ENCODE assay signal across 8 cellular contexts in the genomic region with DNA sequence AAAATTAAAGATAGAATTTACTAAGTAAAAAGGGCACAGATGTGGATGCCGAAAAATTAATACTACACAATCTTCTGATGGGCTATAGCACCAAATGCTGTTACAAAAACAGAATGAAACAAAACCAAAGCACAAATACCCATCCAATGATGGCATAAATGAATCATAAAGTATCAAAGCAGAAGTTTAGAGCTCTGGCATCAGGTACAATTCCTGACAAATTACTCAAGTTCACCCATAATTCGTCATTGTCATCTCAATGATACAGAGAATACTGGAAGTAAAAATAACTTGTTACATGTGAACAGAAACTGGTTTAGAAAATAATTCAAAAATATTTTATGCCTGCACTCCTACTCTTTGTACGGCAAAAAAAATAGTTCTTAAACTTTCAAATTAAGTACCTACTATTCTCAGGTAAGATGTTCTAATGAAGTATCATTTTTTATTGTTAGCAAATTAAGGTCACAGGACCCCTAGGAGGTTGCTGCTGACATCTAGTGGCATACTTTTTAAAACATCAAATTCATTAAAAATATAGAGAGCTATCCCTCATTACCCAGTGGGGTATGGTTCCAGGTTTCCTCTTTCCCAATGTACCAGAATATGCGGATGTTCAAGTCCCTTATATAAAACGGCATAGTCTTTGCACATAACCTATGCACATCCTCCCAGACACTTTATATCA.
A peak's percentile ranks its signal among the peaks of the same experiment; 100 is the strongest.
DNase-seq lines count a peak whose midpoint lies in the region; ATAC-seq and TF ChIP-seq lines count a peak whose summit lies in the region.

No MANE protein-coding gene starts in this region.

- no peak overlapping the region for H3K4me3 Mint-ChIP-seq in activated CD4-positive, alpha-beta memory T cell treated with anti-CD3 and anti-CD28 coated beads for 36 hours
- H3K4me3 Mint-ChIP-seq in activated CD4-positive, alpha-beta memory T cell treated with anti-CD3 and anti-CD28 coated beads, Interleukin-2, amount 10 ng/mL, durations not matched to agents 7 days and 5 days, result no peak overlapping the region
- no peak overlapping the region for H3K4me3 Mint-ChIP-seq in stimulated activated effector memory CD8-positive, alpha-beta T cell treated with anti-CD3 and anti-CD28 coated beads, Interleukin-12 subunit alpha, Interleukin-12 subunit beta, amount 100 ng/mL, for 72 hours

- dilution Hi-C loops in mammary epithelial cell (cut with HindIII; ENCODE audit: low sequenced_read_pairs), result no loop called here

- no peaks in the 10 kb centered on the region for H3K9me3 ChIP-seq in Loucy (ENCODE audit: insufficient read depth, low read depth, low read length)
- no peaks in the 10 kb centered on the region for H3K9me3 ChIP-seq in mammary epithelial cell (replicated peaks; ENCODE audit: insufficient read depth, low read length)
- H3K9me3 ChIP-seq in neural cell (ENCODE audit: low read length), result no peaks in the 10 kb centered on the region

- H3K4me1 ChIP-seq in Loucy (ENCODE audit: insufficient read depth, low read length, poor library complexity, severe bottlenecking) (no peaks in the 10 kb centered on the region), mammary epithelial cell (ENCODE audit: insufficient read depth, low read length) (peaks cover 19% of the 10 kb centered on the region)

- H4K20me1 ChIP-seq in Loucy (ENCODE audit: insufficient read depth, low read length, poor library complexity, severe bottlenecking) (no peaks in the 10 kb centered on the region), mammary epithelial cell (ENCODE audit: insufficient read depth, low read length) (no peaks in the 10 kb centered on the region), neural cell (ENCODE audit: insufficient read depth) (no peaks in the 10 kb centered on the region)

- TF ChIP-seq RAD21 in neural cell (conservative IDR thresholded peaks at IDR 0.05), result peak; percentile 68

- peaks cover 6% of the 10 kb centered on the region for H3K9me3 Mint-ChIP-seq in activated CD4-positive, alpha-beta memory T cell treated with anti-CD3 and anti-CD28 coated beads for 36 hours
- H3K9me3 Mint-ChIP-seq in activated CD4-positive, alpha-beta memory T cell treated with anti-CD3 and anti-CD28 coated beads, Interleukin-2, amount 10 ng/mL, durations not matched to agents 7 days and 5 days, result no peaks in the 10 kb centered on the region
- H3K9me3 Mint-ChIP-seq in stimulated activated effector memory CD8-positive, alpha-beta T cell treated with anti-CD3 and anti-CD28 coated beads, Interleukin-12 subunit alpha, Interleukin-12 subunit beta, amount 100 ng/mL, for 72 hours, result no peaks in the 10 kb centered on the region

- no peaks in the 10 kb centered on the region for H3K79me2 ChIP-seq in Loucy (ENCODE audit: insufficient read depth, low read length)
- no peaks in the 10 kb centered on the region for H3K79me2 ChIP-seq in mammary epithelial cell (ENCODE audit: insufficient read depth, low read length)
- H3K79me2 ChIP-seq in neural cell (replicated peaks; ENCODE audit: insufficient read depth, low read length), result no peaks in the 10 kb centered on the region

- H3K27me3 ChIP-seq in Loucy (ENCODE audit: insufficient read depth, low read length, poor library complexity, severe bottlenecking) (no peaks in the 10 kb centered on the region), mammary epithelial cell (ENCODE audit: insufficient read depth, low read length) (no peaks in the 10 kb centered on the region), neural cell (ENCODE audit: insufficient read depth, low read depth, low read length) (no peaks in the 10 kb centered on the region)

- in situ Hi-C loops in mammary epithelial cell (cut with MboI; ENCODE audit: low sequenced_read_pairs in 2 of 2), result loop anchor here in 1 of 2 donors (25.0 kb wide), 2 partner anchors 158 to 358 kb away; no protein-coding TSS in a partner anchor

- peaks cover 28% of the 10 kb centered on the region for H3K4me1 Mint-ChIP-seq in activated CD4-positive, alpha-beta memory T cell treated with anti-CD3 and anti-CD28 coated beads for 36 hours (ENCODE audit: low read depth)
- peaks cover 4% of the 10 kb centered on the region for H3K4me1 Mint-ChIP-seq in activated CD4-positive, alpha-beta memory T cell treated with anti-CD3 and anti-CD28 coated beads, Interleukin-2, amount 10 ng/mL, durations not matched to agents 7 days and 5 days
- H3K4me1 Mint-ChIP-seq in stimulated activated effector memory CD8-positive, alpha-beta T cell treated with anti-CD3 and anti-CD28 coated beads, Interleukin-12 subunit alpha, Interleukin-12 subunit beta, amount 100 ng/mL, for 72 hours, result no peaks in the 10 kb centered on the region

- H3K9me2 ChIP-seq in Loucy (replicated peaks; ENCODE audit: low read depth, low read length), result no peaks in the 10 kb centered on the region
- no peaks in the 10 kb centered on the region for H3K9me2 ChIP-seq in neural cell (ENCODE audit: insufficient read depth, low read length)

- TF ChIP-seq CTCF in Loucy (conservative IDR thresholded peaks at IDR 0.05; ENCODE audit: low read length), result peak; percentile 82
- TF ChIP-seq CTCF in mammary epithelial cell (conservative IDR thresholded peaks at IDR 0.05 in 1 of 2, IDR thresholded peaks at IDR 0.05 in 1 of 2; ENCODE audit: extremely low read depth in 1 of 2, insufficient read depth in 1 of 2, low read depth in 1 of 2, low read length in 2 of 2), result peak; percentile 49 to 59
- TF ChIP-seq CTCF in neural cell (IDR thresholded peaks at IDR 0.05; ENCODE audit: poor library complexity, severe bottlenecking), result peak; percentile 64

- no peak for DNase-seq in activated CD4-positive, alpha-beta memory T cell treated with anti-CD3 and anti-CD28 coated beads for 36 hours
- no peak for DNase-seq in activated CD4-positive, alpha-beta memory T cell treated with anti-CD3 and anti-CD28 coated beads, Interleukin-2, amount 10 ng/mL, durations not matched to agents 7 days and 5 days
- DNase-seq in mammary epithelial cell (peak; percentile 84), NCI-H1436 (lab: John Stamatoyannopoulos, UW) (no peak), SHP77 treated with DMSO at 0.1 percent for 48 hours (lab: John Stamatoyannopoulos, UW) (no peak)
- no peak for DNase-seq in stimulated activated effector memory CD8-positive, alpha-beta T cell treated with anti-CD3 and anti-CD28 coated beads, Interleukin-12 subunit alpha, Interleukin-12 subunit beta, amount 100 ng/mL, for 72 hours (ENCODE audit: low spot score in 2 of 2)

- no peak for ATAC-seq in stimulated activated effector memory CD8-positive, alpha-beta T cell treated with anti-CD3 and anti-CD28 coated beads, Interleukin-12 subunit alpha, Interleukin-12 subunit beta, amount 100 ng/mL, for 72 hours

- H3K27me3 Mint-ChIP-seq in activated CD4-positive, alpha-beta memory T cell treated with anti-CD3 and anti-CD28 coated beads for 36 hours, result no peaks in the 10 kb centered on the region
- H3K27me3 Mint-ChIP-seq in activated CD4-positive, alpha-beta memory T cell treated with anti-CD3 and anti-CD28 coated beads, Interleukin-2, amount 10 ng/mL, durations not matched to agents 7 days and 5 days, result no peaks in the 10 kb centered on the region

- no peak for TF ChIP-seq EP300 in neural cell (conservative IDR thresholded peaks at IDR 0.05; ENCODE audit: poor library complexity, severe bottlenecking)

- H2AFZ ChIP-seq in Loucy (ENCODE audit: low read length), result no peak overlapping the region
- H2AFZ ChIP-seq in mammary epithelial cell (ENCODE audit: low read depth, low read length), result no peak overlapping the region
- H2AFZ ChIP-seq in neural cell (ENCODE audit: low read depth, low read length), result no peak overlapping the region

- WGBS in mammary epithelial cell (ENCODE audit: low coverage, missing lambda C conversion rate), result 20% methylated on average over 5 of the region's 5 CpGs

- CTCF ChIA-PET in activated CD4-positive, alpha-beta memory T cell treated with anti-CD3 and anti-CD28 coated beads for 36 hours (lab: Charles Lee), result interaction anchor here (0.6 to 1.9 kb wide), 19 partner anchors 9 to 567 kb away, joined by 3 to 8 read pairs (median 4); no protein-coding TSS in a partner anchor
- CTCF ChIA-PET in activated CD4-positive, alpha-beta memory T cell treated with anti-CD3 and anti-CD28 coated beads, Interleukin-2, amount 10 ng/mL, durations not matched to agents 7 days and 5 days (lab: Charles Lee), result interaction anchor here (0.7 to 4.8 kb wide), 7 partner anchors 9 to 437 kb away, joined by 3 to 35 read pairs (median 4); no protein-coding TSS in a partner anchor
- CTCF ChIA-PET in mammary epithelial cell (lab: Charles Lee; ENCODE audit: low non-redundant PET), result interaction anchor here (0.6 to 1.0 kb wide), 8 partner anchors 172 to 1344 kb away, joined by 3 to 6 read pairs (median 4); no protein-coding TSS in a partner anchor

- H3K27ac Mint-ChIP-seq in activated CD4-positive, alpha-beta memory T cell treated with anti-CD3 and anti-CD28 coated beads for 36 hours, result peak overlapping the region; percentile 69
- H3K27ac Mint-ChIP-seq in activated CD4-positive, alpha-beta memory T cell treated with anti-CD3 and anti-CD28 coated beads, Interleukin-2, amount 10 ng/mL, durations not matched to agents 7 days and 5 days, result no peak overlapping the region
- H3K27ac Mint-ChIP-seq in stimulated activated effector memory CD8-positive, alpha-beta T cell treated with anti-CD3 and anti-CD28 coated beads, Interleukin-12 subunit alpha, Interleukin-12 subunit beta, amount 100 ng/mL, for 72 hours, result no peak overlapping the region

- H3K4me3 ChIP-seq in Loucy (ENCODE audit: low read length, poor library complexity, severe bottlenecking), result no peak overlapping the region
- H3K4me3 ChIP-seq in mammary epithelial cell (replicated peaks in 1 of 3; ENCODE audit: insufficient read depth in 1 of 3, low read depth in 2 of 3, low read length in 3 of 3), result peak overlapping the region in 1 of 3 experiments; percentile 15
- H3K4me3 ChIP-seq in neural cell (ENCODE audit: low read length), result no peak overlapping the region

- H3K36me3 Mint-ChIP-seq in activated CD4-positive, alpha-beta memory T cell treated with anti-CD3 and anti-CD28 coated beads for 36 hours, result peaks cover 18% of the 10 kb centered on the region
- H3K36me3 Mint-ChIP-seq in activated CD4-positive, alpha-beta memory T cell treated with anti-CD3 and anti-CD28 coated beads, Interleukin-2, amount 10 ng/mL, durations not matched to agents 7 days and 5 days (ENCODE audit: low read depth), result no peaks in the 10 kb centered on the region
- H3K36me3 Mint-ChIP-seq in stimulated activated effector memory CD8-positive, alpha-beta T cell treated with anti-CD3 and anti-CD28 coated beads, Interleukin-12 subunit alpha, Interleukin-12 subunit beta, amount 100 ng/mL, for 72 hours, result no peaks in the 10 kb centered on the region

- intact Hi-C loops in activated CD4-positive, alpha-beta memory T cell treated with anti-CD3 and anti-CD28 coated beads for 36 hours (cut with micrococcal nuclease), result loop anchor here (1.0 to 5.0 kb wide), 5 partner anchors 97 to 593 kb away; no protein-coding TSS in a partner anchor
- intact Hi-C loops in mammary epithelial cell (cut with micrococcal nuclease), result loop anchor here (1.0 to 10.0 kb wide), 7 partner anchors 127 to 593 kb away; partner anchors contain the start of gene INPP4B

- no peak overlapping the region for H3K4me2 ChIP-seq in Loucy (ENCODE audit: low read depth, low read length, poor library complexity, severe bottlenecking)
- H3K4me2 ChIP-seq in mammary epithelial cell (ENCODE audit: insufficient read depth, low read depth, low read length), result peak overlapping the region; percentile 74
- no peak overlapping the region for H3K4me2 ChIP-seq in neural cell (ENCODE audit: low read length)

- H3K36me3 ChIP-seq in Loucy (ENCODE audit: insufficient read depth, low read length), result no peaks in the 10 kb centered on the region
- no peaks in the 10 kb centered on the region for H3K36me3 ChIP-seq in mammary epithelial cell (ENCODE audit: insufficient read depth, low read length)
- no peaks in the 10 kb centered on the region for H3K36me3 ChIP-seq in neural cell (ENCODE audit: insufficient read depth, low read length)

- H3F3A ChIP-seq in Loucy (ENCODE audit: low read depth) (no peaks in the 10 kb centered on the region), neural cell (ENCODE audit: insufficient read depth, low read length, poor library complexity, severe bottlenecking) (no peaks in the 10 kb centered on the region)

- no TSS peak for BruUV-seq in mammary epithelial cell (replicated peaks; lab: Mats Ljungman, UMichigan)

- H3K9ac ChIP-seq in Loucy (ENCODE audit: low read depth, low read length, poor library complexity, severe bottlenecking) (no peak overlapping the region), mammary epithelial cell (ENCODE audit: insufficient read depth, low read length) (peak overlapping the region; percentile 0), neural cell (ENCODE audit: low read length) (no peak overlapping the region)

- peak overlapping the region; percentile 84 for H3K27ac ChIP-seq in mammary epithelial cell (ENCODE audit: insufficient read depth, low read depth, low read length)
- no peak overlapping the region for H3K27ac ChIP-seq in neural cell (ENCODE audit: low read length)

- POLR2A ChIA-PET in activated CD4-positive, alpha-beta memory T cell treated with anti-CD3 and anti-CD28 coated beads for 36 hours (lab: Charles Lee), result no interaction called here
- POLR2A ChIA-PET in activated CD4-positive, alpha-beta memory T cell treated with anti-CD3 and anti-CD28 coated beads, Interleukin-2, amount 10 ng/mL, durations not matched to agents 7 days and 5 days (lab: Charles Lee), result interaction anchor here (1.2 kb wide), 1 partner anchor 153 kb away, joined by 3 read pairs; no protein-coding TSS in a partner anchor
